In genomic region chr16:10624527-10624926, GRCh38 we compare ENCODE assay signal across 22 cellular contexts. TPM values are rescaled to one million over a fixed set of nuclear protein-coding genes. Genes with fewer than 3 reads are reported as not detected.
DNase-seq lines count a peak whose midpoint lies in the region; ATAC-seq, FAIRE-seq and TF ChIP-seq lines count a peak whose summit lies in the region.
"Had no signal": no experiment of that assay in that cellular context is flagged by ENCODE, and none has a peak within 500 bp of the region (broad histone marks: within the 10 kb centered on the region; RNA-seq: fewer than 3 reads in every experiment).

No MANE protein-coding gene starts in this region.

- H3K4me3 ChIP-seq in small intestine (ENCODE audit: low read depth in 1 of 2, low read length in 2 of 2) (no peak overlapping the region), HAP-1 (no peak overlapping the region)
- H3K4me3 ChIP-seq: BLaER1 treated with 17β-estradiol and CSF1 and Interleukin-3, amounts not matched to agents 10 nM and 100 nM; SJSA1 had no signal

- H3K27me3 Mint-ChIP-seq in Calu3 (ENCODE audit: unreplicated experiment) = no peaks in the 10 kb centered on the region

- H3K9me3 ChIP-seq in small intestine (ENCODE audit: control insufficient read depth, low read depth) (no peaks in the 10 kb centered on the region), HAP-1 (no peaks in the 10 kb centered on the region)
- H3K9me3 ChIP-seq: SJSA1 had no signal

- BruUV-seq in Calu3 (replicated peaks; lab: Mats Ljungman, UMichigan) = no TSS peak

- no peak for FAIRE-seq in small intestine (lab: Jason Lieb, UNC)
- FAIRE-seq: GM19239, HTR-8/SVneo, RCC 7860 had no signal

- H3K27ac ChIP-seq in small intestine (ENCODE audit: low read depth in 1 of 2, low read length in 1 of 2) = no peak overlapping the region
- H3K27ac ChIP-seq: KMS-11, SJSA1 had no signal

- H3K27me3 ChIP-seq in small intestine (ENCODE audit: control insufficient read depth in 2 of 2, insufficient read depth in 2 of 2, low read length in 2 of 2) (no peaks in the 10 kb centered on the region), HAP-1 (ENCODE audit: low read depth) (no peaks in the 10 kb centered on the region)
- H3K27me3 ChIP-seq: BLaER1 treated with 17β-estradiol and CSF1 and Interleukin-3, amounts not matched to agents 10 nM and 100 nM; SJSA1 had no signal

- no peaks in the 10 kb centered on the region for H3K36me3 Mint-ChIP-seq in Calu3 (ENCODE audit: insufficient read depth, unreplicated experiment)
- H3K36me3 Mint-ChIP-seq: CD4-positive, alpha-beta memory T cell had no signal

- no peak overlapping the region for H3K27ac Mint-ChIP-seq in Calu3 (ENCODE audit: unreplicated experiment)
- H3K27ac Mint-ChIP-seq: CD4-positive, alpha-beta memory T cell had no signal

- no peak for ATAC-seq in SK-N-SH treated with all-trans-retinoic acid at 6 μM for 48 hours

- CTCF ChIA-PET in Calu3 (lab: Charles Lee) = interaction anchor here (0.7 to 1.1 kb wide), 2 partner anchors 22 to 196 kb away, joined by 3 to 4 read pairs; no protein-coding TSS in a partner anchor

- intact Hi-C loops in Calu3 (cut with micrococcal nuclease; ENCODE audit: unreplicated experiment) = no loop called here

- in situ Hi-C loops in HAP-1 (cut with MboI; ENCODE audit: low sequenced_read_pairs) = no loop called here

- no peak for TF ChIP-seq CTCF in Calu3 (IDR thresholded peaks at IDR 0.05; ENCODE audit: unreplicated experiment)

- no peaks in the 10 kb centered on the region for H3K36me3 ChIP-seq in small intestine (ENCODE audit: control insufficient read depth in 2 of 2, insufficient read depth in 2 of 2, low read length in 2 of 2)
- no peaks in the 10 kb centered on the region for H3K36me3 ChIP-seq in HAP-1 (replicated peaks)
- H3K36me3 ChIP-seq: BLaER1 treated with 17β-estradiol and CSF1 and Interleukin-3, amounts not matched to agents 10 nM and 100 nM; SJSA1 had no signal

- peak; percentile 27 for DNase-seq in Calu3
- DNase-seq in HT-29 (ENCODE audit: low spot score) = peak; percentile 27
- peak; percentile 62 for DNase-seq in islet precursor cell
- DNase-seq in small intestine = peak; percentile 82
- DNase-seq in HAP-1 (ENCODE audit: low spot score in 2 of 2) = no peak
- DNase-seq in MV-4-11 (lab: John Stamatoyannopoulos, UW) = no peak
- DNase-seq: CD4-positive, alpha-beta memory T cell; EL; H7; IMR-90; NCI-H1105 treated with DMSO at 0.1 percent for 48 hours; NCI-H2029 treated with DMSO at 0.1 percent for 48 hours; NCI-H345; NCI-H524 treated with DMSO at 0.1 percent for 48 hours; OCI-M1 had no signal

- no peak overlapping the region for H3K4me3 Mint-ChIP-seq in Calu3 (ENCODE audit: low read depth, unreplicated experiment)
- H3K4me3 Mint-ChIP-seq: CD4-positive, alpha-beta memory T cell had no signal

- 19 to 66% (median 37%) methylated on average over 6 of the region's 6 CpGs for WGBS in small intestine, 3 donors

- no peaks in the 10 kb centered on the region for H3K9me3 Mint-ChIP-seq in Calu3 (ENCODE audit: low read depth, unreplicated experiment)
- H3K9me3 Mint-ChIP-seq: CD4-positive, alpha-beta memory T cell had no signal

- H3K4me1 Mint-ChIP-seq in Calu3 (ENCODE audit: low read depth, unreplicated experiment) = peaks cover 16% of the 10 kb centered on the region
- H3K4me1 Mint-ChIP-seq: CD4-positive, alpha-beta memory T cell had no signal

- H3K4me1 ChIP-seq in small intestine (ENCODE audit: control insufficient read depth in 2 of 2, insufficient read depth in 1 of 2, low read depth in 1 of 2, low read length in 1 of 2) = peaks cover 0 to 3% of the 10 kb centered on the region in 2 donors
- peaks cover 6% of the 10 kb centered on the region for H3K4me1 ChIP-seq in HAP-1
- H3K4me1 ChIP-seq: SJSA1 had no signal

TF ChIP-seq in SK-N-SH treated with all-trans-retinoic acid at 6 μM for 48 hours, 23 proteins besides CTCF, POLR2A, EP300 and RAD21:
- no peak for TF ChIP-seq OSR1 (CRISPR knock-in tag; IDR thresholded peaks at IDR 0.05)
- no peak for TF ChIP-seq PPARA (CRISPR knock-in tag; IDR thresholded peaks at IDR 0.05; ENCODE audit: borderline replicate concordance)
- TF ChIP-seq CSRNP3 (CRISPR knock-in tag; IDR thresholded peaks at IDR 0.05) = no peak
- no peak for TF ChIP-seq TSHZ2 (CRISPR knock-in tag; IDR thresholded peaks at IDR 0.05)
- no peak for TF ChIP-seq GLIS3 (CRISPR knock-in tag; IDR thresholded peaks at IDR 0.05)
- no peak for TF ChIP-seq SNAI2 (CRISPR knock-in tag; IDR thresholded peaks at IDR 0.05)
- no peak for TF ChIP-seq TCF4 (CRISPR knock-in tag; IDR thresholded peaks at IDR 0.05; ENCODE audit: borderline replicate concordance)
- no peak for TF ChIP-seq ZNF8 (CRISPR knock-in tag; IDR thresholded peaks at IDR 0.05)
- TF ChIP-seq CSDC2 (CRISPR knock-in tag; IDR thresholded peaks at IDR 0.05) = no peak
- TF ChIP-seq RARB (CRISPR knock-in tag; IDR thresholded peaks at IDR 0.05) = no peak
- TF ChIP-seq, protein P1, sequence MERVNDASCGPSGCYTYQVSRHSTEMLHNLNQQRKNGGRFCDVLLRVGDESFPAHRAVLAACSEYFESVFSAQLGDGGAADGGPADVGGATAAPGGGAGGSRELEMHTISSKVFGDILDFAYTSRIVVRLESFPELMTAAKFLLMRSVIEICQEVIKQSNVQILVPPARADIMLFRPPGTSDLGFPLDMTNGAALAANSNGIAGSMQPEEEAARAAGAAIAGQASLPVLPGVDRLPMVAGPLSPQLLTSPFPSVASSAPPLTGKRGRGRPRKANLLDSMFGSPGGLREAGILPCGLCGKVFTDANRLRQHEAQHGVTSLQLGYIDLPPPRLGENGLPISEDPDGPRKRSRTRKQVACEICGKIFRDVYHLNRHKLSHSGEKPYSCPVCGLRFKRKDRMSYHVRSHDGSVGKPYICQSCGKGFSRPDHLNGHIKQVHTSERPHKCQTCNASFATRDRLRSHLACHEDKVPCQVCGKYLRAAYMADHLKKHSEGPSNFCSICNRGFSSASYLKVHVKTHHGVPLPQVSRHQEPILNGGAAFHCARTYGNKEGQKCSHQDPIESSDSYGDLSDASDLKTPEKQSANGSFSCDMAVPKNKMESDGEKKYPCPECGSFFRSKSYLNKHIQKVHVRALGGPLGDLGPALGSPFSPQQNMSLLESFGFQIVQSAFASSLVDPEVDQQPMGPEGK (CRISPR knock-in tag; IDR thresholded peaks at IDR 0.05; ENCODE audit: borderline replicate concordance) = no peak
- no peak for TF ChIP-seq ZFP30 (CRISPR knock-in tag; IDR thresholded peaks at IDR 0.05)
- no peak for TF ChIP-seq ISL1 (CRISPR knock-in tag; IDR thresholded peaks at IDR 0.05)
- TF ChIP-seq ARNTL (CRISPR knock-in tag; IDR thresholded peaks at IDR 0.05; ENCODE audit: borderline replicate concordance, low read depth) = no peak
- TF ChIP-seq TOX (CRISPR knock-in tag; IDR thresholded peaks at IDR 0.05; ENCODE audit: borderline replicate concordance) = no peak
- no peak for TF ChIP-seq ZFP3 (CRISPR knock-in tag; IDR thresholded peaks at IDR 0.05)

RNA-seq across cellular contexts. Expression of gene EMP2, which starts 44.1 kb away (rescaled TPM):
- 65.9 and 73.9 TPM in 2 replicates for total RNA-seq in Calu3 (2022)
- 38.0 and 41.7 TPM in 2 replicates for total RNA-seq in HT-29 (2014; rRNA removed; shearing (Covaris generic))
- 10 to 100 TPM in 1 of 3 donors, 1 to 10 TPM in 2; 2.2 to 46.9 (median 2.5) TPM for polyA plus RNA-seq in small intestine
- total RNA-seq: CD4-positive, alpha-beta memory T cell had no signal
- polyA plus RNA-seq: CD4-positive, alpha-beta memory T cell had no signal

Comparison
In these comparisons a context has a peak if more than half of its experiments do, and no peak if none do; other contexts are left out.
1. DNase-seq: peak in Calu3 (single experiment), HT-29 (single experiment), islet precursor cell (single experiment) and small intestine (single experiment); none in HAP-1 (0 of 2) and MV-4-11 (single experiment).